20 cellular contexts compared by ENCODE assay signal in genomic region chr3:171135536-171135935, GRCh38.
DNase-seq lines count a peak whose midpoint lies in the region; ATAC-seq lines count a peak whose summit lies in the region.
"Had no signal": no experiment of that assay in that cellular context is flagged by ENCODE, and none has a peak within 500 bp of the region (broad histone marks: within the 10 kb centered on the region; RNA-seq: fewer than 3 reads in every experiment).

No MANE protein-coding gene starts in this region.

- peak overlapping the region in 1 of 2 experiments; percentile 22 for H3K18ac ChIP-seq in mesenchymal stem cell (ENCODE audit: low read depth in 1 of 2, low read length in 2 of 2)

- H3K27me3 ChIP-seq in mesenchymal stem cell (ENCODE audit: control insufficient read depth in 1 of 2, insufficient read depth in 1 of 2, low read length in 2 of 2) (no peaks in the 10 kb centered on the region), SJCRH30 (no peaks in the 10 kb centered on the region)
- H3K27me3 ChIP-seq: body of pancreas, MG63, tibial artery had no signal

- H3K27ac ChIP-seq in caudate nucleus (ENCODE audit: low read depth, low read length) (peak overlapping the region; percentile 91), mesenchymal stem cell (ENCODE audit: low read length, poor library complexity, severe bottlenecking) (no peak overlapping the region), SJCRH30 (no peak overlapping the region)
- H3K27ac ChIP-seq: body of pancreas, tibial artery had no signal

- peaks cover 0 to 20% of the 10 kb centered on the region in 2 experiments for H3K36me3 ChIP-seq in mesenchymal stem cell (ENCODE audit: control insufficient read depth in 1 of 2, insufficient read depth in 2 of 2, low read depth in 1 of 2, low read length in 2 of 2)
- no peaks in the 10 kb centered on the region for H3K36me3 ChIP-seq in SJCRH30
- H3K36me3 ChIP-seq: MG63 had no signal

- H4K8ac ChIP-seq in mesenchymal stem cell (ENCODE audit: low read length), result no peak overlapping the region

- no peak overlapping the region for H3K4me3 ChIP-seq in mesenchymal stem cell (ENCODE audit: insufficient read depth in 1 of 2, low read depth in 1 of 2, low read length in 2 of 2)
- no peak overlapping the region for H3K4me3 ChIP-seq in SJCRH30
- H3K4me3 ChIP-seq: body of pancreas, MG63, tibial artery had no signal

- no peak overlapping the region for H2BK120ac ChIP-seq in mesenchymal stem cell (ENCODE audit: low read depth, low read length)

- H3K23ac ChIP-seq in mesenchymal stem cell (ENCODE audit: low read length in 2 of 2), result no peak overlapping the region

- no peak overlapping the region for H2BK12ac ChIP-seq in mesenchymal stem cell (ENCODE audit: low read length in 2 of 2)

- peaks cover 7% of the 10 kb centered on the region for H3K4me1 ChIP-seq in mesenchymal stem cell (ENCODE audit: control insufficient read depth, insufficient read depth, low read depth, low read length)
- H3K4me1 ChIP-seq in SJCRH30, result no peaks in the 10 kb centered on the region
- H3K4me1 ChIP-seq: body of pancreas, tibial artery had no signal

- H3K79me1 ChIP-seq in mesenchymal stem cell (replicated peaks; ENCODE audit: low read length, poor library complexity, severe bottlenecking), result peaks cover 4% of the 10 kb centered on the region

- DNase-seq in AG20443 (ENCODE audit: low spot score) (peak; percentile 35), HT1080 (ENCODE audit: low read depth) (peak; percentile 40), caudate nucleus (lab: John Stamatoyannopoulos, UW) (no peak), mesenchymal stem cell (peak; percentile 80), germinal center (ENCODE audit: low spot score) (no peak), SJCRH30 (no peak)
- DNase-seq in stimulated activated naive CD8-positive, alpha-beta T cell treated with anti-CD3 and anti-CD28 coated beads, Interleukin-15, Interleukin-2, amounts not matched to agents 100 U/mL and 50 U/mL, for 24 hours, result no peak
- DNase-seq: activated CD4-positive, alpha-beta T cell treated with anti-CD3 and anti-CD28 coated beads for 36 hours; body of pancreas; CD4-positive, alpha-beta memory T cell; DMS79 treated with DMSO at 0.1 percent for 48 hours; H9; left cardiac atrium; MG63; natural killer cell; NCI-H1436 treated with DMSO at 0.1 percent for 48 hours; NCI-H526; stimulated activated CD4-positive, alpha-beta T cell treated with anti-CD3 and anti-CD28 coated beads, Interleukin-1b, Interleukin-23, amount 100 ng/mL, for 48 hours; tibial artery had no signal

- peak overlapping the region; percentile 92 for H2AK5ac ChIP-seq in mesenchymal stem cell (ENCODE audit: low read length, severe bottlenecking)

- H2BK5ac ChIP-seq in mesenchymal stem cell (ENCODE audit: low read depth, low read length, poor library complexity, severe bottlenecking), result no peak overlapping the region

- no peak overlapping the region for H3K4me2 ChIP-seq in mesenchymal stem cell (ENCODE audit: low read length, poor library complexity, severe bottlenecking)

- H3K4ac ChIP-seq in mesenchymal stem cell (ENCODE audit: low read depth in 1 of 2, low read length in 2 of 2), result no peak overlapping the region

- no peak overlapping the region for H3K9ac ChIP-seq in mesenchymal stem cell (ENCODE audit: low read length)

- WGBS in mesenchymal stem cell, result 63% methylated on average over 2 of the region's 2 CpGs

- no peak overlapping the region for H3K14ac ChIP-seq in mesenchymal stem cell (ENCODE audit: low read length in 2 of 2)

- no peaks in the 10 kb centered on the region for H3K9me3 ChIP-seq in mesenchymal stem cell (ENCODE audit: control insufficient read depth, low read length)
- no peaks in the 10 kb centered on the region for H3K9me3 ChIP-seq in SJCRH30 (replicated peaks)
- H3K9me3 ChIP-seq: body of pancreas, MG63, tibial artery had no signal

- no peak overlapping the region for H2BK15ac ChIP-seq in mesenchymal stem cell (ENCODE audit: low read depth, poor library complexity, severe bottlenecking)

- H4K91ac ChIP-seq in mesenchymal stem cell (ENCODE audit: low read length), result no peak overlapping the region

- H2AFZ ChIP-seq in mesenchymal stem cell (ENCODE audit: low read depth, low read length), result no peak overlapping the region

- ATAC-seq in stimulated activated naive CD8-positive, alpha-beta T cell treated with anti-CD3 and anti-CD28 coated beads, Interleukin-15, Interleukin-2, amounts not matched to agents 100 U/mL and 50 U/mL, for 24 hours, result no peak
- no peak for ATAC-seq in GM18870 (IDR thresholded peaks at IDR 0.05; ENCODE audit: unreplicated experiment)
- ATAC-seq: activated CD4-positive, alpha-beta T cell treated with anti-CD3 and anti-CD28 coated beads for 36 hours; body of pancreas; left cardiac atrium; natural killer cell had no signal

Comparison
In these comparisons a context has a peak if more than half of its experiments do, and no peak if none do; other contexts are left out.
1. DNase-seq: peak in AG20443 (single experiment), HT1080 (single experiment) and mesenchymal stem cell (single experiment); none in caudate nucleus (0 of 61), germinal center (single experiment), stimulated activated naive CD8-positive, alpha-beta T cell treated with anti-CD3 and anti-CD28 coated beads, Interleukin-15, Interleukin-2, amounts not matched to agents 100 U/mL and 50 U/mL, for 24 hours (single experiment) and SJCRH30 (0 of 2).